In the genomic region with DNA sequence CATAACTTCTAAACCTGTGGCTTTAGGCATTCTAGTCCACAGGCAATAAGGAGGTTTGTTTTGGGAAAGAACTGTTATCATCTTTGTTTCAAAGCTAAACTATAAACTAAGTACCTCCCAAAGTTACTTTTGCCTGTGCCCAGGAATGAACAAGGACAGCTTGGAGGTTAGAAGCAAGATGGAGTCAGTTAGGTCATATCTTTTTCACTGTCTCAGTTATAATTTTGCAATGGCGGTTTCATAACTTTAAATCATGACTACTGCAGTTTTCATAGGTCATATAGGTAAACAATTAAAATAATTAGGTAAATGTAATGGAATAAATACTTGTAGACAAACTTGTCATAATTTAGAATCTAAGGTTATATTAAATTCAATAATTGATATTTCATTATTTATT, we compare ENCODE assay signal across 1 cellular context.
TF ChIP-seq lines count a peak whose summit lies in the region.
"Not testable (repeated sequence)": the region's sequence is repeated elsewhere in the genome, so short reads cannot be mapped to it uniquely, and the experiment has no call there.

No MANE protein-coding gene starts in this region.

TF ChIP-seq in K562, 482 proteins besides CTCF, POLR2A, EP300 and RAD21 (continued from another document and continues in another):
- TF ChIP-seq ZNF311 (CRISPR knock-in tag; IDR thresholded peaks at IDR 0.05) (peak; percentile 92), ZFP1 (CRISPR knock-in tag; IDR thresholded peaks at IDR 0.05) (peak; percentile 67; the same call in 1 of the 2 replicates), TCF15 (CRISPR knock-in tag; IDR thresholded peaks at IDR 0.05) (peak; percentile 82; the same call in 1 of the 2 replicates), ZBTB9 (CRISPR knock-in tag; IDR thresholded peaks at IDR 0.05) (peak; percentile 70; the same call in 1 of the 2 replicates), GTF2A2 (tag; IDR thresholded peaks at IDR 0.05) (peak; percentile 29; the same call in 1 of the 2 replicates), DDX20 (tag; IDR thresholded peaks at IDR 0.05; ENCODE audit: low read depth) (peak; percentile 60; the same call in 1 of the 2 replicates), ELF4 (CRISPR knock-in tag; IDR thresholded peaks at IDR 0.05) (peak; percentile 62; the same call in 1 of the 2 replicates), KLF6 (CRISPR knock-in tag; IDR thresholded peaks at IDR 0.05; ENCODE audit: borderline replicate concordance) (peak; percentile 90; the same call in 1 of the 2 replicates), KLF13 (tag; IDR thresholded peaks at IDR 0.05; ENCODE audit: borderline replicate concordance, low read depth) (peak; percentile 51; the same call in 1 of the 2 replicates), DMBX1 (CRISPR knock-in tag; IDR thresholded peaks at IDR 0.05; ENCODE audit: borderline replicate concordance) (peak; percentile 95), DEAF1 (CRISPR knock-in tag; IDR thresholded peaks at IDR 0.05) (0 out of 2 replicates have a peak, but pooled peaks have one; percentile 15), HIVEP1 (CRISPR knock-in tag; IDR thresholded peaks at IDR 0.05) (peak; percentile 79; the same call in 1 of the 2 replicates), ZNF175 (CRISPR knock-in tag; IDR thresholded peaks at IDR 0.05; ENCODE audit: low read depth) (peak; percentile 74; the same call in 1 of the 2 replicates), ZNF583 (CRISPR knock-in tag; IDR thresholded peaks at IDR 0.05) (peak; percentile 80; the same call in 1 of the 2 replicates), ZNF140 (CRISPR knock-in tag; IDR thresholded peaks at IDR 0.05) (peak; percentile 49; the same call in 1 of the 2 replicates), NR2C1 (tag; IDR thresholded peaks at IDR 0.05) (peak; percentile 70), ZNF23 (CRISPR knock-in tag; IDR thresholded peaks at IDR 0.05) (peak; percentile 76), SMAD3 (CRISPR knock-in tag; conservative IDR thresholded peaks at IDR 0.05) (peak; percentile 94), SMAD4 (CRISPR knock-in tag; conservative IDR thresholded peaks at IDR 0.05) (peak; percentile 88), PTRF (tag; IDR thresholded peaks at IDR 0.05) (0 out of 2 replicates have a peak, but pooled peaks have one; percentile 62), MXD1 (CRISPR knock-in tag; IDR thresholded peaks at IDR 0.05; ENCODE audit: borderline replicate concordance, poor library complexity, severe bottlenecking) (peak; percentile 32), NR4A1 (tag; IDR thresholded peaks at IDR 0.05) (0 out of 2 replicates have a peak, but pooled peaks have one; percentile 55), ZNF134 (CRISPR knock-in tag; conservative IDR thresholded peaks at IDR 0.05) (peak; percentile 68; the same call in 1 of the 2 replicates), ZNF449 (CRISPR knock-in tag; IDR thresholded peaks at IDR 0.05) (peak; percentile 57; the same call in 1 of the 2 replicates), ZNF324 (CRISPR knock-in tag; IDR thresholded peaks at IDR 0.05) (0 out of 2 replicates have a peak, but pooled peaks have one; percentile 16), CREB3 (tag; conservative IDR thresholded peaks at IDR 0.05; ENCODE audit: low read depth) (peak; percentile 74), HSF4 (CRISPR knock-in tag; IDR thresholded peaks at IDR 0.05; ENCODE audit: borderline replicate concordance) (peak; percentile 76; the same call in 1 of the 2 replicates), ZNF41 (CRISPR knock-in tag; conservative IDR thresholded peaks at IDR 0.05) (peak; percentile 90), TSHZ1 (CRISPR knock-in tag; IDR thresholded peaks at IDR 0.05) (peak; percentile 68; the same call in 1 of the 2 replicates)
- TF ChIP-seq, protein P1, sequence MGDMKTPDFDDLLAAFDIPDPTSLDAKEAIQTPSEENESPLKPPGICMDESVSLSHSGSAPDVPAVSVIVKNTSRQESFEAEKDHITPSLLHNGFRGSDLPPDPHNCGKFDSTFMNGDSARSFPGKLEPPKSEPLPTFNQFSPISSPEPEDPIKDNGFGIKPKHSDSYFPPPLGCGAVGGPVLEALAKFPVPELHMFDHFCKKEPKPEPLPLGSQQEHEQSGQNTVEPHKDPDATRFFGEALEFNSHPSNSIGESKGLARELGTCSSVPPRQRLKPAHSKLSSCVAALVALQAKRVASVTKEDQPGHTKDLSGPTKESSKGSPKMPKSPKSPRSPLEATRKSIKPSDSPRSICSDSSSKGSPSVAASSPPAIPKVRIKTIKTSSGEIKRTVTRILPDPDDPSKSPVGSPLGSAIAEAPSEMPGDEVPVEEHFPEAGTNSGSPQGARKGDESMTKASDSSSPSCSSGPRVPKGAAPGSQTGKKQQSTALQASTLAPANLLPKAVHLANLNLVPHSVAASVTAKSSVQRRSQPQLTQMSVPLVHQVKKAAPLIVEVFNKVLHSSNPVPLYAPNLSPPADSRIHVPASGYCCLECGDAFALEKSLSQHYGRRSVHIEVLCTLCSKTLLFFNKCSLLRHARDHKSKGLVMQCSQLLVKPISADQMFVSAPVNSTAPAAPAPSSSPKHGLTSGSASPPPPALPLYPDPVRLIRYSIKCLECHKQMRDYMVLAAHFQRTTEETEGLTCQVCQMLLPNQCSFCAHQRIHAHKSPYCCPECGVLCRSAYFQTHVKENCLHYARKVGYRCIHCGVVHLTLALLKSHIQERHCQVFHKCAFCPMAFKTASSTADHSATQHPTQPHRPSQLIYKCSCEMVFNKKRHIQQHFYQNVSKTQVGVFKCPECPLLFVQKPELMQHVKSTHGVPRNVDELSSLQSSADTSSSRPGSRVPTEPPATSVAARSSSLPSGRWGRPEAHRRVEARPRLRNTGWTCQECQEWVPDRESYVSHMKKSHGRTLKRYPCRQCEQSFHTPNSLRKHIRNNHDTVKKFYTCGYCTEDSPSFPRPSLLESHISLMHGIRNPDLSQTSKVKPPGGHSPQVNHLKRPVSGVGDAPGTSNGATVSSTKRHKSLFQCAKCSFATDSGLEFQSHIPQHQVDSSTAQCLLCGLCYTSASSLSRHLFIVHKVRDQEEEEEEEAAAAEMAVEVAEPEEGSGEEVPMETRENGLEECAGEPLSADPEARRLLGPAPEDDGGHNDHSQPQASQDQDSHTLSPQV (IDR thresholded peaks at IDR 0.05) = peak; percentile 92
- TF ChIP-seq, protein P2, sequence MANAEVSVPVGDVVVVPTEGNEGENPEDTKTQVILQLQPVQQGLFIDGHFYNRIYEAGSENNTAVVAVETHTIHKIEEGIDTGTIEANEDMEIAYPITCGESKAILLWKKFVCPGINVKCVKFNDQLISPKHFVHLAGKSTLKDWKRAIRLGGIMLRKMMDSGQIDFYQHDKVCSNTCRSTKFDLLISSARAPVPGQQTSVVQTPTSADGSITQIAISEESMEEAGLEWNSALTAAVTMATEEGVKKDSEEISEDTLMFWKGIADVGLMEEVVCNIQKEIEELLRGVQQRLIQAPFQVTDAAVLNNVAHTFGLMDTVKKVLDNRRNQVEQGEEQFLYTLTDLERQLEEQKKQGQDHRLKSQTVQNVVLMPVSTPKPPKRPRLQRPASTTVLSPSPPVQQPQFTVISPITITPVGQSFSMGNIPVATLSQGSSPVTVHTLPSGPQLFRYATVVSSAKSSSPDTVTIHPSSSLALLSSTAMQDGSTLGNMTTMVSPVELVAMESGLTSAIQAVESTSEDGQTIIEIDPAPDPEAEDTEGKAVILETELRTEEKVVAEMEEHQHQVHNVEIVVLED (CRISPR knock-in tag; IDR thresholded peaks at IDR 0.05) = peak; percentile 28; the same call in 1 of the 2 replicates
- TF ChIP-seq, protein P3, sequence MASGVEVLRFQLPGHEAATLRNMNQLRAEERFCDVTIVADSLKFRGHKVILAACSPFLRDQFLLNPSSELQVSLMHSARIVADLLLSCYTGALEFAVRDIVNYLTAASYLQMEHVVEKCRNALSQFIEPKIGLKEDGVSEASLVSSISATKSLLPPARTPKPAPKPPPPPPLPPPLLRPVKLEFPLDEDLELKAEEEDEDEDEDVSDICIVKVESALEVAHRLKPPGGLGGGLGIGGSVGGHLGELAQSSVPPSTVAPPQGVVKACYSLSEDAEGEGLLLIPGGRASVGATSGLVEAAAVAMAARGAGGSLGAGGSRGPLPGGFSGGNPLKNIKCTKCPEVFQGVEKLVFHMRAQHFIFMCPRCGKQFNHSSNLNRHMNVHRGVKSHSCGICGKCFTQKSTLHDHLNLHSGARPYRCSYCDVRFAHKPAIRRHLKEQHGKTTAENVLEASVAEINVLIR (CRISPR knock-in tag; IDR thresholded peaks at IDR 0.05) = 0 out of 2 replicates have a peak, but pooled peaks have one; percentile 31
- TF ChIP-seq NR2C1 (IDR thresholded peaks at IDR 0.05); NR4A1 (CRISPR knock-in tag; IDR thresholded peaks at IDR 0.05): not testable (repeated sequence)
- TF ChIP-seq, protein P4, sequence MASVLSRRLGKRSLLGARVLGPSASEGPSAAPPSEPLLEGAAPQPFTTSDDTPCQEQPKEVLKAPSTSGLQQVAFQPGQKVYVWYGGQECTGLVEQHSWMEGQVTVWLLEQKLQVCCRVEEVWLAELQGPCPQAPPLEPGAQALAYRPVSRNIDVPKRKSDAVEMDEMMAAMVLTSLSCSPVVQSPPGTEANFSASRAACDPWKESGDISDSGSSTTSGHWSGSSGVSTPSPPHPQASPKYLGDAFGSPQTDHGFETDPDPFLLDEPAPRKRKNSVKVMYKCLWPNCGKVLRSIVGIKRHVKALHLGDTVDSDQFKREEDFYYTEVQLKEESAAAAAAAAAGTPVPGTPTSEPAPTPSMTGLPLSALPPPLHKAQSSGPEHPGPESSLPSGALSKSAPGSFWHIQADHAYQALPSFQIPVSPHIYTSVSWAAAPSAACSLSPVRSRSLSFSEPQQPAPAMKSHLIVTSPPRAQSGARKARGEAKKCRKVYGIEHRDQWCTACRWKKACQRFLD (CRISPR knock-in tag; IDR thresholded peaks at IDR 0.05) = peak; percentile 81
- TF ChIP-seq, protein P5, sequence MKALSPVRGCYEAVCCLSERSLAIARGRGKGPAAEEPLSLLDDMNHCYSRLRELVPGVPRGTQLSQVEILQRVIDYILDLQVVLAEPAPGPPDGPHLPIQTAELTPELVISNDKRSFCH (CRISPR knock-in tag; IDR thresholded peaks at IDR 0.05) = not testable (repeated sequence)
- TF ChIP-seq, protein P5 (tag; IDR thresholded peaks at IDR 0.05) = peak; percentile 76
